In the genomic region with DNA sequence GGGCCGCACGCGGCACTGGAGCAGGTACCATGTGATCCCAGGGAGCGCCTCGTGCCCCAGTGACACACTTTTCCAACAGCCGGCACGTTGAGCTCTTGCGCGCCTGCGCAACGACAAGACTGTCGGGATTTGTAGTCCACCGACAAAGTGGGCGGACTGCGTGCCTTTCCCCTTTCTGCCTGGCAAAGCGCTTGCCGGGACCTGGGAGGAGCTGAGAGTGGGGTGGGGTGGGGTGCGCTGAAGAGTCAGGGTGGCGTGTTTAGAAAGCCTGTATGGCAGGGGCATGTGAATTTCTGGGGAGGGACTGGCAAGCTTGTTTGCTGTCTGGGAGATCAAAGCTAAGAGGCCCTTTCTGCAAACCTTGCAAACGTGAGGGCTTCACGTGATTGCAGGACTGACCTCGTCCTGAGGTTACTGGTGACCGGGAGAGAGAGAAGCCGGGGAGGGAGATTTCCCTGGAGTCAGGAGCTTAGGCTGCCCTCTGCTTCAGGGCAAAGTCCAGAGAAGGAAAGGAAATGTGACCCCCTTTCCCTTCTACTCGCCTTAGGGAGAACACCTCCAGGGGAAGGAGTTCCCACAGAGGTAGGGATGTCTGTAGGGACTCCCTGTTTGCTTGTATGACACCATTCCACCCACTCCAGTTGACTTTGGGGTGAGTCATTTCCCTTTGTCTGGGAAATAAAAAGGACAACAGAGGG, we compare ENCODE assay signal across 1 cellular context.
TF ChIP-seq lines count a peak whose summit lies in the region.

No MANE protein-coding gene starts in this region.

TF ChIP-seq in HepG2, 621 proteins besides CTCF, POLR2A, EP300 and RAD21 (continued from another document and continues in another):
- TF ChIP-seq, protein P1, sequence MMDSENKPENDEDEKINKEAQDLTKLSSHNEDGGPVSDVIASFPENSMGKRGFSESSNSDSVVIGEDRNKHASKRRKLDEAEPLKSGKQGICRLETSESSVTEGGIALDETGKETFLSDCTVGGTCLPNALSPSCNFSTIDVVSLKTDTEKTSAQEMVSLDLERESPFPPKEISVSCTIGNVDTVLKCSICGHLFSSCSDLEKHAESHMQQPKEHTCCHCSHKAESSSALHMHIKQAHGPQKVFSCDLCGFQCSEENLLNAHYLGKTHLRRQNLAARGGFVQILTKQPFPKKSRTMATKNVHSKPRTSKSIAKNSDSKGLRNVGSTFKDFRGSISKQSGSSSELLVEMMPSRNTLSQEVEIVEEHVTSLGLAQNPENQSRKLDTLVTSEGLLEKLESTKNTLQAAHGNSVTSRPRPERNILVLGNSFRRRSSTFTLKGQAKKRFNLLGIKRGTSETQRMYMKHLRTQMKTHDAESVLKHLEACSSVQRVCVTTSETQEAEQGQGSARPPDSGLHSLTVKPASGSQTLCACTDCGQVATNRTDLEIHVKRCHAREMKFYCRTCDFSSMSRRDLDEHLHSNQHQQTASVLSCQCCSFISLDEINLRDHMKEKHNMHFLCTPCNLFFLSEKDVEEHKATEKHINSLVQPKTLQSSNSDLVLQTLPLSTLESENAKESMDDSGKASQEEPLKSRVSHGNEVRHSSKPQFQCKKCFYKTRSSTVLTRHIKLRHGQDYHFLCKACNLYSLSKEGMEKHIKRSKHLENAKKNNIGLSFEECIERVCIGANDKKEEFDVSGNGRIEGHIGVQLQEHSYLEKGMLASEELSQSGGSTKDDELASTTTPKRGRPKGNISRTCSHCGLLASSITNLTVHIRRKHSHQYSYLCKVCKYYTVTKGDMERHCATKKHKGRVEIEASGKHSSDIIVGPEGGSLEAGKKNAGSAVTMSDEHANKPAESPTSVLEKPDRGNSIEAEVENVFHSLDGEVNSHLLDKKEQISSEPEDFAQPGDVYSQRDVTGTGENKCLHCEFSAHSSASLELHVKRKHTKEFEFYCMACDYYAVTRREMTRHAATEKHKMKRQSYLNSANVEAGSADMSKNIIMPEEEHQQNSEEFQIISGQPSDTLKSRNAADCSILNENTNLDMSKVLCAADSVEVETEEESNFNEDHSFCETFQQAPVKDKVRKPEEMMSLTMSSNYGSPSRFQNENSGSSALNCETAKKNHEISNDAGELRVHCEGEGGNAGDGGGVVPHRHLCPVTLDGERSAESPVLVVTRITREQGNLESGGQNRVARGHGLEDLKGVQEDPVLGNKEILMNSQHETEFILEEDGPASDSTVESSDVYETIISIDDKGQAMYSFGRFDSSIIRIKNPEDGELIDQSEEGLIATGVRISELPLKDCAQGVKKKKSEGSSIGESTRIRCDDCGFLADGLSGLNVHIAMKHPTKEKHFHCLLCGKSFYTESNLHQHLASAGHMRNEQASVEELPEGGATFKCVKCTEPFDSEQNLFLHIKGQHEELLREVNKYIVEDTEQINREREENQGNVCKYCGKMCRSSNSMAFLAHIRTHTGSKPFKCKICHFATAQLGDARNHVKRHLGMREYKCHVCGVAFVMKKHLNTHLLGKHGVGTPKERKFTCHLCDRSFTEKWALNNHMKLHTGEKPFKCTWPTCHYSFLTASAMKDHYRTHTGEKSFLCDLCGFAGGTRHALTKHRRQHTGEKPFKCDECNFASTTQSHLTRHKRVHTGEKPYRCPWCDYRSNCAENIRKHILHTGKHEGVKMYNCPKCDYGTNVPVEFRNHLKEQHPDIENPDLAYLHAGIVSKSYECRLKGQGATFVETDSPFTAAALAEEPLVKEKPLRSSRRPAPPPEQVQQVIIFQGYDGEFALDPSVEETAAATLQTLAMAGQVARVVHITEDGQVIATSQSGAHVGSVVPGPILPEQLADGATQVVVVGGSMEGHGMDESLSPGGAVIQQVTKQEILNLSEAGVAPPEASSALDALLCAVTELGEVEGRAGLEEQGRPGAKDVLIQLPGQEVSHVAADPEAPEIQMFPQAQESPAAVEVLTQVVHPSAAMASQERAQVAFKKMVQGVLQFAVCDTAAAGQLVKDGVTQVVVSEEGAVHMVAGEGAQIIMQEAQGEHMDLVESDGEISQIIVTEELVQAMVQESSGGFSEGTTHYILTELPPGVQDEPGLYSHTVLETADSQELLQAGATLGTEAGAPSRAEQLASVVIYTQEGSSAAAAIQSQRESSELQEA (CRISPR knock-in tag; IDR thresholded peaks at IDR 0.05; ENCODE audit: not compliant biosample characterization), result peak; percentile 26
- TF ChIP-seq GMEB2 (CRISPR knock-in tag; IDR thresholded peaks at IDR 0.05; ENCODE audit: low read depth) (peak; percentile 62), ZNF101 (CRISPR knock-in tag; IDR thresholded peaks at IDR 0.05; ENCODE audit: borderline replicate concordance, low read depth) (peak; percentile 99; the same call in 1 of the 2 replicates), ZBTB46 (CRISPR knock-in tag; IDR thresholded peaks at IDR 0.05; ENCODE audit: borderline replicate concordance) (peak; percentile 31), HNRNPLL (IDR thresholded peaks at IDR 0.05; ENCODE audit: low read depth, low read length, poor library complexity, severe bottlenecking) (peak; percentile 84), ZNF563 (CRISPR knock-in tag; IDR thresholded peaks at IDR 0.05) (peak; percentile 90), ZMYM3 (CRISPR knock-in tag; IDR thresholded peaks at IDR 0.05) (peak; percentile 63), HMG20A (CRISPR knock-in tag; IDR thresholded peaks at IDR 0.05; ENCODE audit: borderline replicate concordance) (peak; percentile 85), CEBPZ (IDR thresholded peaks at IDR 0.05; ENCODE audit: low read length) (no peak), ZNF737 (CRISPR knock-in tag; IDR thresholded peaks at IDR 0.05; ENCODE audit: borderline replicate concordance) (peak; percentile 21; the same call in 1 of the 2 replicates), STAT6 (CRISPR knock-in tag; IDR thresholded peaks at IDR 0.05; ENCODE audit: borderline replicate concordance) (peak; percentile 98), ZNF414 (CRISPR knock-in tag; IDR thresholded peaks at IDR 0.05) (0 out of 2 replicates have a peak, but pooled peaks have one; percentile 95), ASH2L (IDR thresholded peaks at IDR 0.05; ENCODE audit: insufficient read length, low read depth, low read length) (peak; percentile 93), ARNT (IDR thresholded peaks at IDR 0.05) (no peak; the same call in 1 of the 2 replicates), ZFP36L1 (CRISPR knock-in tag; IDR thresholded peaks at IDR 0.05) (0 out of 2 replicates have a peak, but pooled peaks have one; percentile 65), SP2 (CRISPR knock-in tag; IDR thresholded peaks at IDR 0.05) (no peak; the same call in none of the 2 replicates), ZNF598 (CRISPR knock-in tag; IDR thresholded peaks at IDR 0.05; ENCODE audit: borderline replicate concordance) (peak; percentile 73), KLF16 (CRISPR knock-in tag; IDR thresholded peaks at IDR 0.05) (peak; percentile 17 to 85; a peak in 2 of 4 replicates), SP1 (IDR thresholded peaks at IDR 0.05) (no peak), SP1 (CRISPR knock-in tag; IDR thresholded peaks at IDR 0.05) (peak; percentile 74; the same call in 1 of the 2 replicates), NFRKB (IDR thresholded peaks at IDR 0.05) (no peak), ZNF564 (CRISPR knock-in tag; IDR thresholded peaks at IDR 0.05) (peak; percentile 94; the same call in 1 of the 2 replicates), ATF6 (CRISPR knock-in tag; conservative IDR thresholded peaks at IDR 0.05) (peak; percentile 94; the same call in 1 of the 2 replicates), JUN (CRISPR knock-in tag; IDR thresholded peaks at IDR 0.05) (peak; percentile 96), MEIS1 (CRISPR knock-in tag; IDR thresholded peaks at IDR 0.05; ENCODE audit: borderline replicate concordance) (peak; percentile 99)
- TF ChIP-seq, protein P2, sequence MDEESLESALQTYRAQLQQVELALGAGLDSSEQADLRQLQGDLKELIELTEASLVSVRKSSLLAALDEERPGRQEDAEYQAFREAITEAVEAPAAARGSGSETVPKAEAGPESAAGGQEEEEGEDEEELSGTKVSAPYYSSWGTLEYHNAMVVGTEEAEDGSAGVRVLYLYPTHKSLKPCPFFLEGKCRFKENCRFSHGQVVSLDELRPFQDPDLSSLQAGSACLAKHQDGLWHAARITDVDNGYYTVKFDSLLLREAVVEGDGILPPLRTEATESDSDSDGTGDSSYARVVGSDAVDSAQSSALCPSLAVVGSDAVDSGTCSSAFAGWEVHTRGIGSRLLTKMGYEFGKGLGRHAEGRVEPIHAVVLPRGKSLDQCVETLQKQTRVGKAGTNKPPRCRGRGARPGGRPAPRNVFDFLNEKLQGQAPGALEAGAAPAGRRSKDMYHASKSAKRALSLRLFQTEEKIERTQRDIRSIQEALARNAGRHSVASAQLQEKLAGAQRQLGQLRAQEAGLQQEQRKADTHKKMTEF (CRISPR knock-in tag; IDR thresholded peaks at IDR 0.05), result peak; percentile 78
